Comparison of ENCODE assay signal across 19 cellular contexts in genomic region chr3:140630866-140631265, GRCh38. TPM values are rescaled to one million over a fixed set of nuclear protein-coding genes. Genes with fewer than 3 reads are reported as not detected.
"Had no signal": no experiment of that assay in that cellular context is flagged by ENCODE, and none has a peak within 500 bp of the region (broad histone marks: within the 10 kb centered on the region; RNA-seq: fewer than 3 reads in every experiment).

No MANE protein-coding gene starts in this region.

- FAIRE-seq: kidney had no signal

- ATAC-seq: activated naive CD8-positive, alpha-beta T cell treated with anti-CD3 and anti-CD28 coated beads, Interleukin-2, amount 50 U/mL, for 24 hours; body of pancreas; heart right ventricle; left ventricle myocardium superior; WTC11 had no signal

- H3K4me1 Mint-ChIP-seq: activated CD4-positive, alpha-beta T cell treated with anti-CD3 and anti-CD28 coated beads, Interleukin-2, amount 10 ng/mL, durations not matched to agents 24 days and 14 days; activated naive CD8-positive, alpha-beta T cell treated with anti-CD3 and anti-CD28 coated beads, Interleukin-2, amount 50 U/mL, for 24 hours; neural crest cell had no signal

- H3K36me3 Mint-ChIP-seq: WTC11 had no signal

- H3K36me3 ChIP-seq: heart right ventricle had no signal

- H3K4me1 ChIP-seq: body of pancreas had no signal

- H3K27ac Mint-ChIP-seq: activated CD4-positive, alpha-beta T cell treated with anti-CD3 and anti-CD28 coated beads, Interleukin-2, amount 10 ng/mL, durations not matched to agents 24 days and 14 days; activated naive CD8-positive, alpha-beta T cell treated with anti-CD3 and anti-CD28 coated beads, Interleukin-2, amount 50 U/mL, for 24 hours; endodermal cell; T-helper 1 cell treated with Interleukin-12 subunit alpha and Interleukin-12 subunit beta and Interleukin-4 antibody, amounts not matched to agents 30 μg/mL and 1 μg/mL, for 36 hours; WTC11 had no signal

- H3K9me3 ChIP-seq: body of pancreas, heart right ventricle had no signal

- H3K9me3 Mint-ChIP-seq: activated CD4-positive, alpha-beta T cell treated with anti-CD3 and anti-CD28 coated beads, Interleukin-2, amount 10 ng/mL, durations not matched to agents 24 days and 14 days; activated naive CD8-positive, alpha-beta T cell treated with anti-CD3 and anti-CD28 coated beads, Interleukin-2, amount 50 U/mL, for 24 hours; endodermal cell; neural crest cell; T-helper 1 cell treated with Interleukin-12 subunit alpha and Interleukin-12 subunit beta and Interleukin-4 antibody, amounts not matched to agents 30 μg/mL and 1 μg/mL, for 36 hours; WTC11 had no signal

- H3K27me3 Mint-ChIP-seq: activated CD4-positive, alpha-beta T cell treated with anti-CD3 and anti-CD28 coated beads, Interleukin-2, amount 10 ng/mL, durations not matched to agents 24 days and 14 days; activated naive CD8-positive, alpha-beta T cell treated with anti-CD3 and anti-CD28 coated beads, Interleukin-2, amount 50 U/mL, for 24 hours had no signal

- H3K27ac ChIP-seq: body of pancreas, heart right ventricle had no signal

- DNase-seq: activated CD4-positive, alpha-beta T cell treated with anti-CD3 and anti-CD28 coated beads, Interleukin-2, amount 10 ng/mL, durations not matched to agents 24 days and 14 days; activated naive CD4-positive, alpha-beta T cell treated with Interleukin-2 at 50 U/mL for 16 hours; activated naive CD8-positive, alpha-beta T cell treated with anti-CD3 and anti-CD28 coated beads, Interleukin-2, amount 50 U/mL, for 24 hours; body of pancreas; cerebellar nuclear complex; dermis blood vessel endothelial cell; endodermal cell; foreskin melanocyte; heart right ventricle; kidney; left ventricle myocardium superior; mesendoderm; retina; stimulated activated CD4-positive, alpha-beta T cell treated with anti-CD3 and anti-CD28 coated beads, Interleukin-4, amount 100 ng/mL, for 4 hours had no signal

- H3K27me3 ChIP-seq: body of pancreas, heart right ventricle had no signal

- H3K4me3 Mint-ChIP-seq: activated CD4-positive, alpha-beta T cell treated with anti-CD3 and anti-CD28 coated beads, Interleukin-2, amount 10 ng/mL, durations not matched to agents 24 days and 14 days; activated naive CD8-positive, alpha-beta T cell treated with anti-CD3 and anti-CD28 coated beads, Interleukin-2, amount 50 U/mL, for 24 hours; endodermal cell; neural crest cell; T-helper 1 cell treated with Interleukin-12 subunit alpha and Interleukin-12 subunit beta and Interleukin-4 antibody, amounts not matched to agents 30 μg/mL and 1 μg/mL, for 36 hours; WTC11 had no signal

- H3K4me3 ChIP-seq: body of pancreas, heart right ventricle had no signal

RNA-seq across cellular contexts. Expression of gene TRIM42, which starts 47.0 kb away (rescaled TPM):
- total RNA-seq: activated CD4-positive, alpha-beta T cell treated with anti-CD3 and anti-CD28 coated beads, Interleukin-2, amount 10 ng/mL, durations not matched to agents 24 days and 14 days; body of pancreas; dermis blood vessel endothelial cell; endodermal cell; heart right ventricle; kidney; left ventricle myocardium superior; neural crest cell; skeletal muscle tissue; WTC11 had no signal
- polyA plus RNA-seq: esophagus, heart right ventricle had no signal
